In the genomic region with DNA sequence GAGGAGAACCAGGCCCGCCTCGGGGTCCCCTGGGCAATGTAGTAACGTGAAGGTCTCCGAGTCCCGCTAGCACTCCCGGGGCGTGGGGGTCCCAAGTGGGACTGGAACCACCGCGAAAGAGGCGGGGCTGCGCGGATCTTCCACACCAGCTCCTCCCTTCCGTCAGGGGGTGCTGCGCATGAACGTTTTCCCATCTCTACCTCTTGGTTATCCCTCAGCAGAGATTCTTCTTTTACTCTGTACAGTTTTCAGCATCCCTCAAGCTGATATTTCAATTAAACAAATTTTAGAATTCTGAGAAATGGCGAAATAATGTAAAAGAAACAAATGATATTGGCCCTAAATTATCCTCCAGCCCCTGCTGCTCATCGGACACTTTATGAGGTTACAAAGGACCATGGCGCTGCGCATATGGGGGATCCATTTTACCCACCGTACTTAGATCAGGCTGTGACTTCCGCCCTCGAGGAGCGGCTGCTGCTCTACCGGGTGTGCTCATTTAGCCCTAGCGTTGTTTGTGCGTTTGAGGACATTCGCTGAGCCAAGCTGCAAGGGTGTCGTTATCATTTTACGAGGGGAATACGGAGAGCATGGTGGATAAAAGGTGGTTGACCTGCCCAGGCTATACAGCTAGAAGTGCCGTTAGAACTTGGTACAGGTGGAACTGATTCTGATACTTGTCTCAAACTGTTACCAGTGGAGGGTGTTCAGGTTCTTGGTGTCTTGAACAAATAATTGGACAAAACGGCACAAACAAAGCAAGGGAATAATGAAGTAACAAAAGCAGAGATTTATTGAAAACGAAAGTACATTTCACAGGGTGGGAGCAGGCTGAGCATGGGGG, we compare ENCODE assay signal across 8 cellular contexts.
A peak's percentile ranks its signal among the peaks of the same experiment; 100 is the strongest.
DNase-seq lines count a peak whose midpoint lies in the region; TF ChIP-seq lines count a peak whose summit lies in the region.

No MANE protein-coding gene starts in this region.

- no peaks in the 10 kb centered on the region for H3K79me2 ChIP-seq in Loucy (ENCODE audit: insufficient read depth, low read length)

- TF ChIP-seq CTCF in Loucy (conservative IDR thresholded peaks at IDR 0.05; ENCODE audit: low read length) (peak; percentile 80), neutrophil (IDR thresholded peaks at IDR 0.05) (no peak)

- no peaks in the 10 kb centered on the region for H3K9me2 ChIP-seq in Loucy (replicated peaks; ENCODE audit: low read depth, low read length)

- peak overlapping the region; percentile 82 for H3K9ac ChIP-seq in Loucy (ENCODE audit: low read depth, low read length, poor library complexity, severe bottlenecking)

- H3K9me3 ChIP-seq in Loucy (ENCODE audit: insufficient read depth, low read depth, low read length) (no peaks in the 10 kb centered on the region), neutrophil (no peaks in the 10 kb centered on the region)

- no peaks in the 10 kb centered on the region for H3K36me3 ChIP-seq in H7 (replicated peaks; ENCODE audit: control insufficient read depth, insufficient read depth, low read length)
- no peaks in the 10 kb centered on the region for H3K36me3 ChIP-seq in Loucy (ENCODE audit: insufficient read depth, low read length)
- H3K36me3 ChIP-seq in neutrophil: no peaks in the 10 kb centered on the region

- peak overlapping the region; percentile 98 for H2AFZ ChIP-seq in Loucy (ENCODE audit: low read length)

- H3K4me2 ChIP-seq in Loucy (ENCODE audit: low read depth, low read length, poor library complexity, severe bottlenecking): peak overlapping the region; percentile 91

- H3K27me3 ChIP-seq in H7 (ENCODE audit: control insufficient read depth, insufficient read depth, low read length): no peaks in the 10 kb centered on the region
- H3K27me3 ChIP-seq in Loucy (ENCODE audit: insufficient read depth, low read length, poor library complexity, severe bottlenecking): peaks cover 5% of the 10 kb centered on the region
- H3K27me3 ChIP-seq in neutrophil: peaks cover 38% of the 10 kb centered on the region

- H4K20me1 ChIP-seq in Loucy (ENCODE audit: insufficient read depth, low read length, poor library complexity, severe bottlenecking): no peaks in the 10 kb centered on the region

- peaks cover 12% of the 10 kb centered on the region for H3K4me1 ChIP-seq in Loucy (ENCODE audit: insufficient read depth, low read length, poor library complexity, severe bottlenecking)
- peaks cover 9 to 16% of the 10 kb centered on the region in 2 experiments for H3K4me1 ChIP-seq in neutrophil (ENCODE audit: control insufficient read depth in 1 of 2, insufficient read depth in 1 of 2, low read depth in 1 of 2, low read length in 1 of 2)

- peak overlapping the region; percentile 0 for H3K27ac ChIP-seq in neutrophil
- H3K27ac ChIP-seq in substantia nigra (ENCODE audit: low read depth, low read length, poor library complexity, severe bottlenecking): peak overlapping the region; percentile 90

- in situ Hi-C loops in G401 (cut with HindIII; ENCODE audit: low sequenced_read_pairs): no loop called here

- DNase-seq in G401 (ENCODE audit: low spot score) (peak; percentile 94), H7 (peak; percentile 68), SHP77 treated with DMSO at 0.1 percent for 48 hours (lab: John Stamatoyannopoulos, UW) (peak; percentile 80), germinal center (ENCODE audit: low spot score) (peak; percentile 70), substantia nigra (lab: John Stamatoyannopoulos, UW) (peak; percentile 14 to 94 (median 77))
- DNase-seq in activated naive CD4-positive, alpha-beta T cell (lab: John Stamatoyannopoulos, UW): peak; percentile 41 to 74 (median 62)

- no peaks in the 10 kb centered on the region for H3F3A ChIP-seq in Loucy (ENCODE audit: low read depth)

- H3K4me3 ChIP-seq in H7 (ENCODE audit: insufficient read depth, low read depth, low read length) (peak overlapping the region; percentile 76), Loucy (ENCODE audit: low read length, poor library complexity, severe bottlenecking) (peak overlapping the region; percentile 92), neutrophil (ENCODE audit: low read depth in 1 of 2, low read length in 1 of 2) (peak overlapping the region; percentile 56 to 62)

Comparison
In these comparisons a context has a peak if more than half of its experiments do, and no peak if none do; other contexts are left out.
1. Peak in every context shown above with its lines: DNase-seq, H3K4me3 ChIP-seq and H3K27ac ChIP-seq.